Comparison of ENCODE assay signal across 9 cellular contexts in genomic region chr16:68309798-68310197, GRCh38. TPM values are rescaled to one million over a fixed set of nuclear protein-coding genes. Genes with fewer than 3 reads are reported as not detected.
DNase-seq lines count a peak whose midpoint lies in the region; ATAC-seq and TF ChIP-seq lines count a peak whose summit lies in the region.
"Had no signal": no experiment of that assay in that cellular context is flagged by ENCODE, and none has a peak within 500 bp of the region (broad histone marks: within the 10 kb centered on the region; RNA-seq: fewer than 3 reads in every experiment).

No MANE protein-coding gene starts in this region.

- H3K36me3 ChIP-seq in brain microvascular endothelial cell (replicated peaks) = peaks cover 30% of the 10 kb centered on the region

- H3K4me3 ChIP-seq in brain microvascular endothelial cell (ENCODE audit: low read depth, low read length) (peak overlapping the region; percentile 80), mononuclear cell (ENCODE audit: low read length) (peak overlapping the region; percentile 94)

- in situ Hi-C loops in brain microvascular endothelial cell (cut with HindIII; ENCODE audit: low pct_ligation_motif_present, low sequenced_read_pairs) = no loop called here

- H3K4me1 ChIP-seq in mononuclear cell (ENCODE audit: insufficient read depth, low read length) = peaks cover 36% of the 10 kb centered on the region

- H3K4me1 Mint-ChIP-seq in stimulated activated naive CD8-positive, alpha-beta T cell treated with anti-CD3 and anti-CD28 coated beads, Interleukin-15, Interleukin-2, amounts not matched to agents 100 ng/mL and 50 ng/mL, for 24 hours (ENCODE audit: low read depth) = peaks cover 48% of the 10 kb centered on the region

- H3K27ac Mint-ChIP-seq in stimulated activated naive CD8-positive, alpha-beta T cell treated with anti-CD3 and anti-CD28 coated beads, Interleukin-15, Interleukin-2, amounts not matched to agents 100 ng/mL and 50 ng/mL, for 24 hours = peak overlapping the region; percentile 86

- H3K4me3 Mint-ChIP-seq in stimulated activated naive CD8-positive, alpha-beta T cell treated with anti-CD3 and anti-CD28 coated beads, Interleukin-15, Interleukin-2, amounts not matched to agents 100 ng/mL and 50 ng/mL, for 24 hours = peak overlapping the region; percentile 89

- H3K27me3 Mint-ChIP-seq in stimulated activated naive CD8-positive, alpha-beta T cell treated with anti-CD3 and anti-CD28 coated beads, Interleukin-15, Interleukin-2, amounts not matched to agents 100 ng/mL and 50 ng/mL, for 24 hours = no peaks in the 10 kb centered on the region

- no peaks in the 10 kb centered on the region for H3K9me3 Mint-ChIP-seq in stimulated activated naive CD8-positive, alpha-beta T cell treated with anti-CD3 and anti-CD28 coated beads, Interleukin-15, Interleukin-2, amounts not matched to agents 100 ng/mL and 50 ng/mL, for 24 hours

- no peak for DNase-seq in stimulated activated naive CD8-positive, alpha-beta T cell treated with anti-CD3 and anti-CD28 coated beads, Interleukin-15, Interleukin-2, amounts not matched to agents 100 U/mL and 50 U/mL, for 24 hours
- DNase-seq in brain microvascular endothelial cell (no peak), cerebellum (ENCODE audit: low spot score) (no peak), NCI-H2029 treated with DMSO at 0.1 percent for 48 hours (lab: John Stamatoyannopoulos, UW) (no peak), NCI-H2081 treated with DMSO at 0.1 percent for 48 hours (lab: John Stamatoyannopoulos, UW) (no peak)
- DNase-seq: NCI-H2171 had no signal

- H3K36me3 Mint-ChIP-seq in stimulated activated naive CD8-positive, alpha-beta T cell treated with anti-CD3 and anti-CD28 coated beads, Interleukin-15, Interleukin-2, amounts not matched to agents 100 ng/mL and 50 ng/mL, for 24 hours (ENCODE audit: low read depth) = peaks cover 43% of the 10 kb centered on the region

- H3K27me3 ChIP-seq in brain microvascular endothelial cell (replicated peaks) (no peaks in the 10 kb centered on the region), mononuclear cell (ENCODE audit: insufficient read depth, low read length) (no peaks in the 10 kb centered on the region)

- ATAC-seq in stimulated activated naive CD8-positive, alpha-beta T cell treated with anti-CD3 and anti-CD28 coated beads, Interleukin-15, Interleukin-2, amounts not matched to agents 100 U/mL and 50 U/mL, for 24 hours = no peak
- ATAC-seq in HG02885 (IDR thresholded peaks at IDR 0.05; ENCODE audit: poor library complexity, unreplicated experiment) = no peak

- no peak for TF ChIP-seq CTCF in brain microvascular endothelial cell (IDR thresholded peaks at IDR 0.05; ENCODE audit: low read depth, low read length, missing control alignments)

- H3K9me3 ChIP-seq in mononuclear cell (ENCODE audit: low read depth, low read length) = no peaks in the 10 kb centered on the region

- H3K27ac ChIP-seq in brain microvascular endothelial cell = peak overlapping the region; percentile 83

RNA-seq across cellular contexts. Expression of gene SLC7A6OS, which starts 0.9 kb away (rescaled TPM):
- total RNA-seq in mononuclear cell = 32.3 TPM
- 18.6 TPM for total RNA-seq in cerebellum

RNA-seq across cellular contexts. Expression of gene PRMT7, which starts 1.0 kb away (rescaled TPM):
- total RNA-seq in mononuclear cell (33.1 TPM), cerebellum (50.8 TPM)

RNA-seq across cellular contexts. Expression of gene SLC7A6, which starts 45.5 kb away (rescaled TPM):
- total RNA-seq in mononuclear cell = 76.8 TPM
- 26.7 TPM for total RNA-seq in cerebellum
